ENCODE assay signal across 22 cellular contexts in genomic region chr7:153473189-153473588, GRCh38.
"Had no signal": no experiment of that assay in that cellular context is flagged by ENCODE, and none has a peak within 500 bp of the region (broad histone marks: within the 10 kb centered on the region; RNA-seq: fewer than 3 reads in every experiment).

No MANE protein-coding gene starts in this region.

- H3K4me3 ChIP-seq: cardiac muscle cell had no signal

- ATAC-seq: activated T-helper 17 cell treated with anti-CD3 and anti-CD28 coated beads, Interleukin-2, amount 50 U/mL, for 72 hours; PC-3; T-cell had no signal

- H3K27ac ChIP-seq: brain microvascular endothelial cell, cardiac muscle cell had no signal

- H3K27me3 ChIP-seq: brain microvascular endothelial cell, cardiac muscle cell had no signal

- H3K36me3 ChIP-seq: brain microvascular endothelial cell, cardiac muscle cell had no signal

- DNase-seq: activated B cell treated with CpG ODN at 0.5 μM for 24 hours; activated CD4-positive, alpha-beta memory T cell treated with anti-CD3 and anti-CD28 coated beads, Interleukin-2, amount 10 ng/mL, durations not matched to agents 7 days and 5 days; activated CD4-positive, alpha-beta T cell treated with anti-CD3 and anti-CD28 coated beads, Interleukin-2, amount 50 U/mL, for 1 hour; activated gamma-delta T cell; activated naive CD4-positive, alpha-beta T cell treated with anti-CD3 and anti-CD28 coated beads for 36 hours; activated T-cell treated with anti-CD3 and anti-CD28 coated beads for 4 hours; activated T-cell treated with anti-CD3 and anti-CD28 coated beads, Interleukin-2, amount 50 U/mL, for 48 hours; brain microvascular endothelial cell; KG1; NCI-H1092; NCI-H1417; NCI-H1694 treated with DMSO at 0.1 percent for 48 hours; NCI-H2029 treated with DMSO at 0.1 percent for 48 hours; NCI-H510A treated with DMSO at 0.1 percent for 48 hours; NCI-H69; PC-3; SIG-M5; T-cell; T-helper 2 cell; T1000 had no signal
